11 cellular contexts compared by ENCODE assay signal in genomic region chr6:35035481-35036030, GRCh38.
A peak's percentile ranks its signal among the peaks of the same experiment; 100 is the strongest.
DNase-seq lines count a peak whose midpoint lies in the region; ATAC-seq and TF ChIP-seq lines count a peak whose summit lies in the region.
"Had no signal": no experiment of that assay in that cellular context is flagged by ENCODE, and none has a peak within 500 bp of the region (broad histone marks: within the 10 kb centered on the region; RNA-seq: fewer than 3 reads in every experiment).

No MANE protein-coding gene starts in this region.

- DNase-seq in COR-L47 (lab: John Stamatoyannopoulos, UW) (peak; percentile 83), WTC11 (ENCODE audit: low spot score) (no peak), left ventricle myocardium inferior (no peak), sigmoid colon (no peak), SJCRH30 (no peak), inferior parietal cortex (ENCODE audit: extremely low spot score) (no peak), BE2C (no peak), SHP77 (lab: John Stamatoyannopoulos, UW) (no peak)
- DNase-seq: activated B cell treated with CpG ODN at 0.5 μM for 24 hours, NCI-H1694 had no signal

- H3K27ac Mint-ChIP-seq in WTC11, result peak overlapping the region; percentile 97
- H3K27ac Mint-ChIP-seq: activated B cell treated with CpG ODN at 0.5 μM for 24 hours had no signal

- no peak for ATAC-seq in WTC11
- ATAC-seq: K562 had no signal

- WGBS in sigmoid colon, 2 donors, result 42 to 53% methylated on average over 5 of the region's 5 CpGs

- intact Hi-C loops in left ventricle myocardium inferior (cut with micrococcal nuclease) (no loop called here), sigmoid colon (cut with DNase I) (loop anchor here (10.0 kb wide), 1 partner anchor 559 kb away; no protein-coding TSS in a partner anchor)

- POLR2A ChIA-PET in WTC11 (lab: Charles Lee), result no interaction called here

- H3K36me3 Mint-ChIP-seq in WTC11, result peaks cover 5% of the 10 kb centered on the region; the same call in 1 of the 2 replicates

- H3K4me1 ChIP-seq in left ventricle myocardium inferior (peaks cover 94% of the 10 kb centered on the region), sigmoid colon (peaks cover 0 to 95% (median 93%) of the 10 kb centered on the region in 4 donors), SJCRH30 (peaks cover under 1% of the 10 kb centered on the region; the same call in 1 of the 2 replicates), BE2C (no peaks in the 10 kb centered on the region)

- H3K4me1 Mint-ChIP-seq in WTC11, result peaks cover 63% of the 10 kb centered on the region
- H3K4me1 Mint-ChIP-seq: activated B cell treated with CpG ODN at 0.5 μM for 24 hours had no signal

- no peak overlapping the region for H3K4me3 Mint-ChIP-seq in WTC11
- H3K4me3 Mint-ChIP-seq: activated B cell treated with CpG ODN at 0.5 μM for 24 hours had no signal

- H3K4me3 ChIP-seq in left ventricle myocardium inferior (no peak overlapping the region), sigmoid colon (no peak overlapping the region), SJCRH30 (no peak overlapping the region), BE2C (ENCODE audit: low read depth, low read length) (no peak overlapping the region)
- H3K4me3 ChIP-seq: K562 had no signal

- no peak for TF ChIP-seq POLR2A in sigmoid colon (IDR thresholded peaks at IDR 0.05)

- H3K9me3 ChIP-seq in left ventricle myocardium inferior (replicated peaks) (no peaks in the 10 kb centered on the region), sigmoid colon (no peaks in the 10 kb centered on the region), SJCRH30 (replicated peaks) (no peaks in the 10 kb centered on the region), BE2C (no peaks in the 10 kb centered on the region)

- H3K27me3 ChIP-seq in left ventricle myocardium inferior (ENCODE audit: low read depth) (no peaks in the 10 kb centered on the region), sigmoid colon (no peaks in the 10 kb centered on the region), SJCRH30 (no peaks in the 10 kb centered on the region), BE2C (no peaks in the 10 kb centered on the region)

- H3K27me3 Mint-ChIP-seq in WTC11 (ENCODE audit: low read depth), result no peaks in the 10 kb centered on the region
- H3K27me3 Mint-ChIP-seq: activated B cell treated with CpG ODN at 0.5 μM for 24 hours had no signal

- CTCF ChIA-PET in WTC11 (lab: Charles Lee), result interaction anchor here (2.2 to 2.4 kb wide), 2 partner anchors 10 to 13 kb away, joined by 8 to 10 read pairs; no protein-coding TSS in a partner anchor

- H3K9me3 Mint-ChIP-seq in WTC11, result no peaks in the 10 kb centered on the region
- H3K9me3 Mint-ChIP-seq: activated B cell treated with CpG ODN at 0.5 μM for 24 hours had no signal

- TF ChIP-seq CTCF in WTC11 (IDR thresholded peaks at IDR 0.05) (no peak), left ventricle myocardium inferior (IDR thresholded peaks at IDR 0.05; ENCODE audit: borderline replicate concordance) (no peak), sigmoid colon (IDR thresholded peaks at IDR 0.05) (no peak), BE2C (IDR thresholded peaks at IDR 0.05; ENCODE audit: low read depth, low read length) (no peak)

- H3K27ac ChIP-seq in left ventricle myocardium inferior (replicated peaks) (peak overlapping the region; percentile 78), sigmoid colon (peak overlapping the region; percentile 74 to 95 (median 85)), SJCRH30 (no peak overlapping the region)

- no peak for TF ChIP-seq EP300 in sigmoid colon (IDR thresholded peaks at IDR 0.05)

- peaks cover 19% of the 10 kb centered on the region for H3K36me3 ChIP-seq in left ventricle myocardium inferior
- H3K36me3 ChIP-seq in sigmoid colon, result peaks cover 0 to 10% (median 4%) of the 10 kb centered on the region in 4 donors
- peaks cover 13% of the 10 kb centered on the region for H3K36me3 ChIP-seq in SJCRH30
- H3K36me3 ChIP-seq in BE2C, result no peaks in the 10 kb centered on the region; the same call in 1 of the 2 replicates

TF ChIP-seq in WTC11, 78 proteins besides CTCF, POLR2A, EP300 and RAD21:
- TF ChIP-seq NR1H2 (CRISPR knock-in tag; IDR thresholded peaks at IDR 0.05) (no peak), TEAD1 (CRISPR knock-in tag; IDR thresholded peaks at IDR 0.05) (no peak), TEAD4 (CRISPR knock-in tag; IDR thresholded peaks at IDR 0.05) (no peak), ELF4 (CRISPR knock-in tag; IDR thresholded peaks at IDR 0.05; ENCODE audit: low read depth) (no peak), E2F1 (CRISPR knock-in tag; IDR thresholded peaks at IDR 0.05) (no peak), SMAD4 (CRISPR knock-in tag; IDR thresholded peaks at IDR 0.05) (no peak), OVOL2 (CRISPR knock-in tag; IDR thresholded peaks at IDR 0.05; ENCODE audit: borderline replicate concordance) (no peak)
